Comparison of ENCODE assay signal across 22 cellular contexts in genomic region chr10:124117511-124117785, GRCh38.
"Had no signal": no experiment of that assay in that cellular context is flagged by ENCODE, and none has a peak within 500 bp of the region (broad histone marks: within the 10 kb centered on the region; RNA-seq: fewer than 3 reads in every experiment).

No MANE protein-coding gene starts in this region.

- H3K36me3 ChIP-seq: cardiac muscle cell had no signal

- H3K36me3 Mint-ChIP-seq: activated CD8-positive, alpha-beta memory T cell treated with anti-CD3 and anti-CD28 coated beads, Interleukin-2, amount 10 ng/mL, durations not matched to agents 7 days and 5 days; activated naive CD8-positive, alpha-beta T cell; brain had no signal

- H3K27ac ChIP-seq: cardiac muscle cell had no signal

- DNase-seq: activated B cell treated with CpG ODN at 0.5 μM for 24 hours; activated CD4-positive, alpha-beta T cell treated with anti-CD3 and anti-CD28 coated beads for 1 hour; activated CD4-positive, alpha-beta T cell treated with anti-CD3 and anti-CD28 coated beads, Interleukin-2, amount 10 ng/mL, durations not matched to agents 24 days and 14 days; activated CD4-positive, alpha-beta T cell treated with anti-CD3 and anti-CD28 coated beads, Interleukin-2, amount 50 U/mL, for 48 hours; activated CD8-positive, alpha-beta memory T cell treated with anti-CD3 and anti-CD28 coated beads, Interleukin-2, amount 10 ng/mL, durations not matched to agents 7 days and 5 days; activated gamma-delta T cell; activated naive CD4-positive, alpha-beta T cell treated with anti-CD3 and anti-CD28 coated beads for 36 hours; activated T-cell treated with anti-CD3 and anti-CD28 coated beads, Interleukin-2, amount 50 U/mL, for 4 hours; amygdala; KBM-7; NCI-H1048; NCI-H1694 treated with DMSO at 0.1 percent for 48 hours; NCI-H2029 treated with DMSO at 0.1 percent for 48 hours; NCI-H510A; NCI-H526 treated with DMSO at 0.1 percent for 48 hours; NCI-H82; SIG-M5; T-helper 2 cell; T1000 had no signal

- H3K4me3 ChIP-seq: cardiac muscle cell had no signal

- ATAC-seq: activated CD8-positive, alpha-beta memory T cell treated with anti-CD3 and anti-CD28 coated beads, Interleukin-2, amount 10 ng/mL, durations not matched to agents 7 days and 5 days; activated T-cell treated with anti-CD3 and anti-CD28 coated beads, Interleukin-2, amount 50 U/mL, for 4 hours had no signal

- H3K27me3 Mint-ChIP-seq: activated B cell treated with CpG ODN at 0.5 μM for 24 hours; activated CD4-positive, alpha-beta T cell treated with anti-CD3 and anti-CD28 coated beads, Interleukin-2, amount 10 ng/mL, durations not matched to agents 24 days and 14 days had no signal

- H3K27ac Mint-ChIP-seq: activated B cell treated with CpG ODN at 0.5 μM for 24 hours; activated CD4-positive, alpha-beta T cell treated with anti-CD3 and anti-CD28 coated beads, Interleukin-2, amount 10 ng/mL, durations not matched to agents 24 days and 14 days; activated CD8-positive, alpha-beta memory T cell treated with anti-CD3 and anti-CD28 coated beads, Interleukin-2, amount 10 ng/mL, durations not matched to agents 7 days and 5 days; activated naive CD4-positive, alpha-beta T cell treated with anti-CD3 and anti-CD28 coated beads for 36 hours; activated naive CD8-positive, alpha-beta T cell had no signal

- H3K4me1 Mint-ChIP-seq: activated CD4-positive, alpha-beta T cell treated with anti-CD3 and anti-CD28 coated beads, Interleukin-2, amount 10 ng/mL, durations not matched to agents 24 days and 14 days; activated CD8-positive, alpha-beta memory T cell treated with anti-CD3 and anti-CD28 coated beads, Interleukin-2, amount 10 ng/mL, durations not matched to agents 7 days and 5 days had no signal

- H3K4me3 Mint-ChIP-seq: activated B cell treated with CpG ODN at 0.5 μM for 24 hours; activated CD4-positive, alpha-beta T cell treated with anti-CD3 and anti-CD28 coated beads, Interleukin-2, amount 10 ng/mL, durations not matched to agents 24 days and 14 days; activated CD8-positive, alpha-beta memory T cell treated with anti-CD3 and anti-CD28 coated beads, Interleukin-2, amount 10 ng/mL, durations not matched to agents 7 days and 5 days; activated naive CD4-positive, alpha-beta T cell treated with anti-CD3 and anti-CD28 coated beads for 36 hours; activated naive CD8-positive, alpha-beta T cell; activated T-cell treated with anti-CD3 and anti-CD28 coated beads, Interleukin-2, amount 50 U/mL, for 4 hours; brain had no signal

- H3K9me3 Mint-ChIP-seq: activated B cell treated with CpG ODN at 0.5 μM for 24 hours; activated CD4-positive, alpha-beta T cell treated with anti-CD3 and anti-CD28 coated beads, Interleukin-2, amount 10 ng/mL, durations not matched to agents 24 days and 14 days; activated naive CD4-positive, alpha-beta T cell treated with anti-CD3 and anti-CD28 coated beads for 36 hours; activated T-cell treated with anti-CD3 and anti-CD28 coated beads, Interleukin-2, amount 50 U/mL, for 4 hours had no signal

- H3K27me3 ChIP-seq: cardiac muscle cell had no signal
